Comparison of ENCODE assay signal across 24 cellular contexts in genomic region chr16:48881272-48881671, GRCh38.
"Had no signal": no experiment of that assay in that cellular context is flagged by ENCODE, and none has a peak within 500 bp of the region (broad histone marks: within the 10 kb centered on the region; RNA-seq: fewer than 3 reads in every experiment).

No MANE protein-coding gene starts in this region.

- H3K27ac ChIP-seq: colonic mucosa, dorsolateral prefrontal cortex, epithelial cell of prostate, esophagus muscularis mucosa, esophagus squamous epithelium, foreskin keratinocyte, gastrocnemius medialis, gastroesophageal sphincter, heart left ventricle, heart right ventricle, hepatocyte had no signal

- H3K9me3 ChIP-seq: colonic mucosa, esophagus muscularis mucosa, esophagus squamous epithelium, gastrocnemius medialis, gastroesophageal sphincter, heart left ventricle, heart right ventricle had no signal

- H3K4me1 ChIP-seq: colonic mucosa, esophagus squamous epithelium, foreskin keratinocyte, gastrocnemius medialis, heart left ventricle, heart right ventricle had no signal

- DNase-seq: colonic mucosa; cortex of kidney; dermis blood vessel endothelial cell; dorsolateral prefrontal cortex; effector CD4-positive, alpha-beta T cell; effector CD8-positive, alpha-beta T cell; effector memory CD4-positive, alpha-beta T cell; effector memory CD8-positive, alpha-beta T cell; endodermal cell; erythroblast; esophagus squamous epithelium; foreskin fibroblast; foreskin keratinocyte; foreskin melanocyte; gastrocnemius medialis; glutamatergic neuron; head of caudate nucleus; heart left ventricle; heart right ventricle had no signal

- H3K36me3 ChIP-seq: colonic mucosa, esophagus muscularis mucosa, esophagus squamous epithelium, gastrocnemius medialis, gastroesophageal sphincter, heart left ventricle, heart right ventricle had no signal

- H3K4me3 ChIP-seq: colonic mucosa, dorsolateral prefrontal cortex, esophagus muscularis mucosa, esophagus squamous epithelium, gastrocnemius medialis, gastroesophageal sphincter, heart left ventricle, heart right ventricle, hepatocyte had no signal

- ATAC-seq: effector memory CD8-positive, alpha-beta T cell; esophagus mucosa; foreskin keratinocyte; gastrocnemius medialis; gastroesophageal sphincter; heart left ventricle; heart right ventricle had no signal
